In genomic region chr18:68417826-68418225, GRCh38 we compare ENCODE assay signal across 1 cellular context.
TF ChIP-seq lines count a peak whose summit lies in the region.

No MANE protein-coding gene starts in this region.

TF ChIP-seq in GM23338, 12 proteins besides CTCF, POLR2A, EP300 and RAD21:
- no peak for TF ChIP-seq REST (IDR thresholded peaks at IDR 0.05; ENCODE audit: unreplicated experiment)
- TF ChIP-seq, protein P1, sequence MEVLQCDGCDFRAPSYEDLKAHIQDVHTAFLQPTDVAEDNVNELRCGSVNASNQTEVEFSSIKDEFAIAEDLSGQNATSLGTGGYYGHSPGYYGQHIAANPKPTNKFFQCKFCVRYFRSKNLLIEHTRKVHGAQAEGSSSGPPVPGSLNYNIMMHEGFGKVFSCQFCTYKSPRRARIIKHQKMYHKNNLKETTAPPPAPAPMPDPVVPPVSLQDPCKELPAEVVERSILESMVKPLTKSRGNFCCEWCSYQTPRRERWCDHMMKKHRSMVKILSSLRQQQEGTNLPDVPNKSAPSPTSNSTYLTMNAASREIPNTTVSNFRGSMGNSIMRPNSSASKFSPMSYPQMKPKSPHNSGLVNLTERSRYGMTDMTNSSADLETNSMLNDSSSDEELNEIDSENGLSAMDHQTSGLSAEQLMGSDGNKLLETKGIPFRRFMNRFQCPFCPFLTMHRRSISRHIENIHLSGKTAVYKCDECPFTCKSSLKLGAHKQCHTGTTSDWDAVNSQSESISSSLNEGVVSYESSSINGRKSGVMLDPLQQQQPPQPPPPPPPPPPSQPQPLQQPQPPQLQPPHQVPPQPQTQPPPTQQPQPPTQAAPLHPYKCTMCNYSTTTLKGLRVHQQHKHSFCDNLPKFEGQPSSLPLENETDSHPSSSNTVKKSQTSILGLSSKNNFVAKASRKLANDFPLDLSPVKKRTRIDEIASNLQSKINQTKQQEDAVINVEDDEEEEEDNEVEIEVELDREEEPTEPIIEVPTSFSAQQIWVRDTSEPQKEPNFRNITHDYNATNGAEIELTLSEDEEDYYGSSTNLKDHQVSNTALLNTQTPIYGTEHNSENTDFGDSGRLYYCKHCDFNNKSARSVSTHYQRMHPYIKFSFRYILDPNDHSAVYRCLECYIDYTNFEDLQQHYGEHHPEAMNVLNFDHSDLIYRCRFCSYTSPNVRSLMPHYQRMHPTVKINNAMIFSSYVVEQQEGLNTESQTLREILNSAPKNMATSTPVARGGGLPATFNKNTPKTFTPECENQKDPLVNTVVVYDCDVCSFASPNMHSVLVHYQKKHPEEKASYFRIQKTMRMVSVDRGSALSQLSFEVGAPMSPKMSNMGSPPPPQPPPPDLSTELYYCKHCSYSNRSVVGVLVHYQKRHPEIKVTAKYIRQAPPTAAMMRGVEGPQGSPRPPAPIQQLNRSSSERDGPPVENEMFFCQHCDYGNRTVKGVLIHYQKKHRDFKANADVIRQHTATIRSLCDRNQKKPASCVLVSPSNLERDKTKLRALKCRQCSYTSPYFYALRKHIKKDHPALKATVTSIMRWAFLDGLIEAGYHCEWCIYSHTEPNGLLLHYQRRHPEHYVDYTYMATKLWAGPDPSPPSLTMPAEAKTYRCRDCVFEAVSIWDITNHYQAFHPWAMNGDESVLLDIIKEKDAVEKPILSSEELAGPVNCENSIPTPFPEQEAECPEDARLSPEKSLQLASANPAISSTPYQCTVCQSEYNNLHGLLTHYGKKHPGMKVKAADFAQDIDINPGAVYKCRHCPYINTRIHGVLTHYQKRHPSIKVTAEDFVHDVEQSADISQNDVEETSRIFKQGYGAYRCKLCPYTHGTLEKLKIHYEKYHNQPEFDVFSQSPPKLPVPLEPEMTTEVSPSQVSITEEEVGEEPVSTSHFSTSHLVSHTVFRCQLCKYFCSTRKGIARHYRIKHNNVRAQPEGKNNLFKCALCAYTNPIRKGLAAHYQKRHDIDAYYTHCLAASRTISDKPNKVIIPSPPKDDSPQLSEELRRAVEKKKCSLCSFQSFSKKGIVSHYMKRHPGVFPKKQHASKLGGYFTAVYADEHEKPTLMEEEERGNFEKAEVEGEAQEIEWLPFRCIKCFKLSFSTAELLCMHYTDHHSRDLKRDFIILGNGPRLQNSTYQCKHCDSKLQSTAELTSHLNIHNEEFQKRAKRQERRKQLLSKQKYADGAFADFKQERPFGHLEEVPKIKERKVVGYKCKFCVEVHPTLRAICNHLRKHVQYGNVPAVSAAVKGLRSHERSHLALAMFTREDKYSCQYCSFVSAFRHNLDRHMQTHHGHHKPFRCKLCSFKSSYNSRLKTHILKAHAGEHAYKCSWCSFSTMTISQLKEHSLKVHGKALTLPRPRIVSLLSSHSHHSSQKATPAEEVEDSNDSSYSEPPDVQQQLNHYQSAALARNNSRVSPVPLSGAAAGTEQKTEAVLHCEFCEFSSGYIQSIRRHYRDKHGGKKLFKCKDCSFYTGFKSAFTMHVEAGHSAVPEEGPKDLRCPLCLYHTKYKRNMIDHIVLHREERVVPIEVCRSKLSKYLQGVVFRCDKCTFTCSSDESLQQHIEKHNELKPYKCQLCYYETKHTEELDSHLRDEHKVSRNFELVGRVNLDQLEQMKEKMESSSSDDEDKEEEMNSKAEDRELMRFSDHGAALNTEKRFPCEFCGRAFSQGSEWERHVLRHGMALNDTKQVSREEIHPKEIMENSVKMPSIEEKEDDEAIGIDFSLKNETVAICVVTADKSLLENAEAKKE (CRISPR knock-in tag; IDR thresholded peaks at IDR 0.05): no peak
- no peak for TF ChIP-seq STAT1 (IDR thresholded peaks at IDR 0.05; ENCODE audit: unreplicated experiment)
- TF ChIP-seq EZH2 (IDR thresholded peaks at IDR 0.05; ENCODE audit: low read depth, unreplicated experiment): no peak
- TF ChIP-seq, protein P2, sequence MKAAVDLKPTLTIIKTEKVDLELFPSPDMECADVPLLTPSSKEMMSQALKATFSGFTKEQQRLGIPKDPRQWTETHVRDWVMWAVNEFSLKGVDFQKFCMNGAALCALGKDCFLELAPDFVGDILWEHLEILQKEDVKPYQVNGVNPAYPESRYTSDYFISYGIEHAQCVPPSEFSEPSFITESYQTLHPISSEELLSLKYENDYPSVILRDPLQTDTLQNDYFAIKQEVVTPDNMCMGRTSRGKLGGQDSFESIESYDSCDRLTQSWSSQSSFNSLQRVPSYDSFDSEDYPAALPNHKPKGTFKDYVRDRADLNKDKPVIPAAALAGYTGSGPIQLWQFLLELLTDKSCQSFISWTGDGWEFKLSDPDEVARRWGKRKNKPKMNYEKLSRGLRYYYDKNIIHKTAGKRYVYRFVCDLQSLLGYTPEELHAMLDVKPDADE (IDR thresholded peaks at IDR 0.05): no peak
- TF ChIP-seq ZNF331 (CRISPR knock-in tag; IDR thresholded peaks at IDR 0.05; ENCODE audit: low read depth): no peak
- TF ChIP-seq NANOG (IDR thresholded peaks at IDR 0.05; ENCODE audit: borderline replicate concordance): no peak
- no peak for TF ChIP-seq CREB1 (CRISPR knock-in tag; IDR thresholded peaks at IDR 0.05; ENCODE audit: low read depth)
- no peak for TF ChIP-seq EZH2phosphoT487 (IDR thresholded peaks at IDR 0.05; ENCODE audit: unreplicated experiment)
- no peak for TF ChIP-seq JUNB (IDR thresholded peaks at IDR 0.05; ENCODE audit: unreplicated experiment)
- TF ChIP-seq POLR2AphosphoS5 (IDR thresholded peaks at IDR 0.05; ENCODE audit: low read depth): no peak
- TF ChIP-seq ZNF114 (CRISPR knock-in tag; IDR thresholded peaks at IDR 0.05): no peak
